In the genomic region with DNA sequence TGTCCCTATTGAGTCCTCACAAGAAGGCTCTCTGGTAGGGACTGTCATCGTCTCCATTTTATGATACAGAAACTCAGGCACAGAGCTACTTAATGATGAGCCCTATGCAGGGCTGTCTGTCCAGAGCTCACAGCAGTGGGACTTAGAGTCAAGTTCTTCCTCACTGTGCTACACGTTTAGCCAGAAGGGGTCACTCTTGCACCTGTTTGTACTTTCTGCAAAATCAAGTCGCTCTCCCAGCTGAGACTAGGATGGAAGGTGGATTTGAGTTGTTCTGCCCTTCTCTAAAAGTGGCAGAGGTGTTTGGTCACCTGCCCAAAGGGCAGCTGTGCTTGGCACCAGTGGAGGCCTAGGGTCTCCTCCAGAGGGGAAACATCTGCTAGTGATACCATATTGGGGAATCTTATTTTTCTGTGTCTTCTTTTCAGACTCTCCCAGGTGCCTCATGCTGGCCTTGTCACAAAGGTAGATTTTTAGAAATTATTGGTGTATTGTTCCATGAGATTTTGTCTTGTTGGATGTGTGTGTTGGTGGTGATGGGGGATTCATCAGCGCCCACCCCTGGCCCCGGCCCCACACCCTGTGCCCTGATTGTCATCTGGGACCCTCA, we compare ENCODE assay signal across 8 cellular contexts.
DNase-seq lines count a peak whose midpoint lies in the region; ATAC-seq and TF ChIP-seq lines count a peak whose summit lies in the region.

No MANE protein-coding gene starts in this region.

- ATAC-seq in GM18867 (IDR thresholded peaks at IDR 0.05; ENCODE audit: unreplicated experiment) (peak; percentile 34), right lobe of liver (peak; percentile 65 to 78 (median 74)), HG02610 (IDR thresholded peaks at IDR 0.05; ENCODE audit: unreplicated experiment) (no peak)
- ATAC-seq in stimulated activated effector memory CD8-positive, alpha-beta T cell treated with anti-CD3 and anti-CD28 coated beads, Interleukin-12 subunit alpha, Interleukin-12 subunit beta, amount 100 ng/mL, for 72 hours, result peak; percentile 42

- TF ChIP-seq POLR2A in right lobe of liver (IDR thresholded peaks at IDR 0.05), result no peak

- DNase-seq in AG20443 (ENCODE audit: low spot score) (peak; percentile 87), NCI-H2196 (lab: John Stamatoyannopoulos, UW; ENCODE audit: unreplicated experiment) (peak; percentile 84), dedifferentiated amniotic fluid mesenchymal stem cell (ENCODE audit: extremely low spot score) (peak; percentile 82), right lobe of liver (peak in 1 of 3 donors; percentile 55)
- DNase-seq in stimulated activated effector memory CD8-positive, alpha-beta T cell treated with anti-CD3 and anti-CD28 coated beads, Interleukin-12 subunit alpha, Interleukin-12 subunit beta, amount 100 ng/mL, for 72 hours (ENCODE audit: low spot score in 2 of 2), result peak; percentile 38 to 76

- TF ChIP-seq CTCF in VCaP (conservative IDR thresholded peaks at IDR 0.05), result peak; percentile 86
- peak; percentile 50 to 63 (median 60) for TF ChIP-seq CTCF in right lobe of liver (IDR thresholded peaks at IDR 0.05)

- intact Hi-C loops in right lobe of liver (cut with DNase I), result loop anchor here (5.0 to 10.0 kb wide), 2 partner anchors 160 to 197 kb away; no protein-coding TSS in a partner anchor

- H3K27ac Mint-ChIP-seq in stimulated activated effector memory CD8-positive, alpha-beta T cell treated with anti-CD3 and anti-CD28 coated beads, Interleukin-12 subunit alpha, Interleukin-12 subunit beta, amount 100 ng/mL, for 72 hours, result no peak overlapping the region

- H3K9me3 Mint-ChIP-seq in stimulated activated effector memory CD8-positive, alpha-beta T cell treated with anti-CD3 and anti-CD28 coated beads, Interleukin-12 subunit alpha, Interleukin-12 subunit beta, amount 100 ng/mL, for 72 hours, result no peaks in the 10 kb centered on the region

- H3K27ac ChIP-seq in VCaP, result no peak overlapping the region
- H3K27ac ChIP-seq in right lobe of liver, result no peak overlapping the region

- no peak overlapping the region for H3K4me3 ChIP-seq in right lobe of liver

- no peak overlapping the region for H3K4me3 Mint-ChIP-seq in stimulated activated effector memory CD8-positive, alpha-beta T cell treated with anti-CD3 and anti-CD28 coated beads, Interleukin-12 subunit alpha, Interleukin-12 subunit beta, amount 100 ng/mL, for 72 hours

- peaks cover 0 to 14% (median 0%) of the 10 kb centered on the region in 4 donors for H3K36me3 ChIP-seq in right lobe of liver

- no peaks in the 10 kb centered on the region for H3K9me3 ChIP-seq in right lobe of liver

- H3K4me1 Mint-ChIP-seq in stimulated activated effector memory CD8-positive, alpha-beta T cell treated with anti-CD3 and anti-CD28 coated beads, Interleukin-12 subunit alpha, Interleukin-12 subunit beta, amount 100 ng/mL, for 72 hours, result no peaks in the 10 kb centered on the region

- H3K27me3 ChIP-seq in right lobe of liver, result no peaks in the 10 kb centered on the region

- H3K36me3 Mint-ChIP-seq in stimulated activated effector memory CD8-positive, alpha-beta T cell treated with anti-CD3 and anti-CD28 coated beads, Interleukin-12 subunit alpha, Interleukin-12 subunit beta, amount 100 ng/mL, for 72 hours, result no peaks in the 10 kb centered on the region

- WGBS in right lobe of liver (ENCODE audit: insufficient coverage, low coverage, low lambda C conversion rate, missing lambda C conversion rate), result 63% methylated on average over 4 of the region's 5 CpGs

- no peaks in the 10 kb centered on the region for H3K4me1 ChIP-seq in right lobe of liver
